ENCODE assay signal across 7 cellular contexts in genomic region chr18:11909597-11910026, GRCh38. TPM values are rescaled to one million over a fixed set of nuclear protein-coding genes. Genes with fewer than 3 reads are reported as not detected.
A peak's percentile ranks its signal among the peaks of the same experiment; 100 is the strongest.
DNase-seq lines count a peak whose midpoint lies in the region; ATAC-seq and TF ChIP-seq lines count a peak whose summit lies in the region.

No MANE protein-coding gene starts in this region.

- H3K27ac Mint-ChIP-seq in natural killer cell, result peak overlapping the region; percentile 91 to 96

- CTCF ChIA-PET in GM10248 (lab: Yijun Ruan, JAX), result interaction anchor here (1.7 kb wide), 1 partner anchor 28 kb away, joined by 5 read pairs; no protein-coding TSS in a partner anchor

- no peaks in the 10 kb centered on the region for H3K9me3 Mint-ChIP-seq in natural killer cell

- DNase-seq in GM10248 (ENCODE audit: extremely low spot score) (peak; percentile 40), NB4 (ENCODE audit: low read depth) (peak; percentile 27), coronary artery (ENCODE audit: low spot score) (no peak), natural killer cell (no peak)

- peak overlapping the region; percentile 99 for H3K27ac ChIP-seq in coronary artery

- ATAC-seq in natural killer cell (peak in 2 of 3 donors; percentile 13 to 38), GM19467 (IDR thresholded peaks at IDR 0.05; ENCODE audit: unreplicated experiment) (no peak), GM18909 (IDR thresholded peaks at IDR 0.05; ENCODE audit: poor library complexity, unreplicated experiment) (no peak), GM21528 (IDR thresholded peaks at IDR 0.05; ENCODE audit: low FRiP score, unreplicated experiment) (no peak)

- TF ChIP-seq POLR2A in NB4 (IDR thresholded peaks at IDR 0.05; ENCODE audit: extremely low read depth, insufficient read length), result no peak

- no peak for TF ChIP-seq CTCF in GM10248 (IDR thresholded peaks at IDR 0.05; ENCODE audit: control extremely low read depth, extremely low read depth, low read depth, missing control alignments)
- no peak for TF ChIP-seq CTCF in NB4 (IDR thresholded peaks at IDR 0.05; ENCODE audit: low read depth, low read length)
- TF ChIP-seq CTCF in coronary artery (IDR thresholded peaks at IDR 0.05), result no peak
- no peak for TF ChIP-seq CTCF in natural killer cell (IDR thresholded peaks at IDR 0.05)

- no peaks in the 10 kb centered on the region for H3K27me3 Mint-ChIP-seq in natural killer cell (ENCODE audit: low read depth in 2 of 2)

- no peaks in the 10 kb centered on the region for H3K36me3 Mint-ChIP-seq in natural killer cell

- intact Hi-C loops in natural killer cell (cut with micrococcal nuclease), result loop anchor here (5.0 kb wide), 1 partner anchor 1997 kb away; the partner anchor contains the start of gene VAPA

- POLR2A ChIA-PET in GM10248 (lab: Yijun Ruan, JAX), result no interaction called here

- H3K4me3 ChIP-seq in NB4 (ENCODE audit: low read depth, low read length), result no peak overlapping the region
- peak overlapping the region; percentile 85 for H3K4me3 ChIP-seq in coronary artery

- H3K4me3 Mint-ChIP-seq in natural killer cell, result peak overlapping the region; percentile 94

- peaks cover 8 to 29% of the 10 kb centered on the region in 2 donors for H3K4me1 Mint-ChIP-seq in natural killer cell

RNA-seq across cellular contexts. Expression of gene MPPE1, which starts 1.5 kb away (rescaled TPM):
- 100 to 1,000 TPM in 2 of 3 donors, 10 to 100 TPM in 1; 98.3 to 110 (median 105) TPM for total RNA-seq in natural killer cell

RNA-seq across cellular contexts. Expression of gene CHMP1B, which starts 58.4 kb away (rescaled TPM):
- total RNA-seq in natural killer cell, result 100 to 1,000 TPM in 2 of 3 donors, 10 to 100 TPM in 1; 99.4 to 132 (median 110) TPM

Comparison
In these comparisons a context has a peak if more than half of its experiments do, and no peak if none do; other contexts are left out.
1. DNase-seq: peak in GM10248 (single experiment) and NB4 (single experiment); none in coronary artery (single experiment) and natural killer cell (single experiment).
2. ATAC-seq: peak in natural killer cell (2 of 3); none in GM19467 (single experiment), GM18909 (single experiment) and GM21528 (single experiment).